In the genomic region with DNA sequence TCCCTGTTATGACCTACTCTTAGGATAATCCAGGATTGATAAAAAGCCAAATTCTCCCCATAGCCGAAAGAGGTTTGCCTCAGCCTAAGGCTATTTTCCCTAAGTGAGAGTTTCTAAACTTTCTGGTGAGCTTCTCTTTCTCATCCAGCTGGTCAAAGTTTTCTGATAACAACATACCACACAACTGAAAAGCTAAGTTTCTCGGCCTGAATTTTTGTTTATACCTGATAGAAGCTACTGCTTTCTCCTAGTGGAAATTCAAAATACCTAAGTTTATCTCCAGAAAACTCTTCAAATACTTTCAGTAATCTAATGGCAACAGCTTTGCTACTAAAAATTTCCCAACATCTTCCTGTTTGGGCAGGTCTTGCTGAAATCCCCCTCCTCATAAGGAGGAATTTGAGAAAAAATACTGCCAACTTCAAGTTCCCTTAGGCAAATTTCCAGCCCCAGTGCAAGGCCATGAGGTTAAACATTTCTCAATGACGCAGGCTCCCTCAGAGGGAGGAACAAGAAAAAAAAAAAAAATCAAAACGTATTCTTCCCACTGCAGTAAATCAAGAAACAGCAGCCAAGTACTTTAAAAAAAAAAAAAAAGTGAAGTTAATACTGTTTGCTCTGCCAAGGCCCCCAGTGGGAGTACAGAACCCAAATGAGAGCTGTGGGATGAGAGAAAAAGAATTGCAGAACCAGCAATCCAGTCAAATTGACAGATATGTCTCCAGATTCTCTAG, we compare ENCODE assay signal across 1 cellular context.
A peak's percentile ranks its signal among the peaks of the same experiment; 100 is the strongest.
TF ChIP-seq lines count a peak whose summit lies in the region.

No MANE protein-coding gene starts in this region.

TF ChIP-seq in GM12878, 131 proteins besides CTCF, POLR2A, EP300 and RAD21:
- TF ChIP-seq POLR2AphosphoS2 (IDR thresholded peaks at IDR 0.05; ENCODE audit: low read depth, low read length) (no peak), ZNF384 (IDR thresholded peaks at IDR 0.05; ENCODE audit: borderline replicate concordance, low read depth, low read length) (peak; percentile 83)
